25 cellular contexts compared by ENCODE assay signal in the genomic region with DNA sequence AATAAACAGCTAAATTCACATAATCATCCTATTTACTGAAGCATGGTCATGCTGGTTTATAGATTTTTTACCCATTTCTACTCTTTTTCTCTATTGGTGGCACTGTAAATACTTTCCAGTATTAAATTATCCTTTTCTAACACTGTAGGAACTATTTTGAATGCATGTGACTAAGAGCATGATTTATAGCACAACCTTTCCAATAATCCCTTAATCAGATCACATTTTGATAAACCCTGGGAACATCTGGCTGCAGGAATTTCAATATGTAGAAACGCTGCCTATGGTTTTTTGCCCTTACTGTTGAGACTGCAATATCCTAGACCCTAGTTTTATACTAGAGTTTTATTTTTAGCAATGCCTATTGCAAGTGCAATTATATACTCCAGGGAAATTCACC. TPM values are rescaled to one million over a fixed set of nuclear protein-coding genes. Genes with fewer than 3 reads are reported as not detected.
"Had no signal": no experiment of that assay in that cellular context is flagged by ENCODE, and none has a peak within 500 bp of the region (broad histone marks: within the 10 kb centered on the region; RNA-seq: fewer than 3 reads in every experiment).

No MANE protein-coding gene starts in this region.

- ATAC-seq: activated CD4-positive, alpha-beta T cell treated with anti-CD3 and anti-CD28 coated beads for 36 hours; activated naive CD4-positive, alpha-beta T cell treated with anti-CD3 and anti-CD28 coated beads, Interleukin-2, amount 50 U/mL, for 72 hours; mucosa of descending colon; naive thymus-derived CD8-positive, alpha-beta T cell; psoas muscle; right lobe of liver; T-helper 17 cell had no signal

- H3K4me3 Mint-ChIP-seq: activated CD4-positive, alpha-beta T cell treated with anti-CD3 and anti-CD28 coated beads for 36 hours; immature natural killer cell; naive thymus-derived CD8-positive, alpha-beta T cell; T-helper 17 cell had no signal

- H3K4me3 ChIP-seq: adrenal gland, esophagus muscularis mucosa, heart right ventricle, mucosa of descending colon, ovary, psoas muscle, right lobe of liver, tibial nerve had no signal

- FAIRE-seq: endothelial cell of umbilical vein, urothelium cell line had no signal

- H3K4me1 ChIP-seq: adrenal gland, psoas muscle, right lobe of liver, tibial nerve had no signal

- H3K27me3 ChIP-seq: adrenal gland, esophagus muscularis mucosa, heart right ventricle, ovary, right lobe of liver, tibial nerve had no signal

- H3K4me1 Mint-ChIP-seq: activated CD4-positive, alpha-beta T cell treated with anti-CD3 and anti-CD28 coated beads for 36 hours; immature natural killer cell; T-helper 17 cell had no signal

- DNase-seq: activated CD4-positive, alpha-beta T cell treated with anti-CD3 and anti-CD28 coated beads for 36 hours; activated CD4-positive, alpha-beta T cell treated with anti-CD3 and anti-CD28 coated beads, Interleukin-2, amount 50 U/mL, for 48 hours; activated gamma-delta T cell; adrenal gland; dermis blood vessel endothelial cell; effector memory CD4-positive, alpha-beta T cell; heart right ventricle; immature natural killer cell; mesenchymal stem cell; mucosa of descending colon; naive thymus-derived CD8-positive, alpha-beta T cell; ovary; psoas muscle; right lobe of liver; stimulated activated naive CD4-positive, alpha-beta T cell treated with Interleukin-2 at 50 U/mL for 16 hours; T-helper 17 cell; WERI-Rb-1 had no signal

- H3K36me3 ChIP-seq: adrenal gland, ovary, right lobe of liver, WERI-Rb-1 had no signal

- H3K9me3 Mint-ChIP-seq: immature natural killer cell had no signal

- H3K27ac Mint-ChIP-seq: activated CD4-positive, alpha-beta T cell treated with anti-CD3 and anti-CD28 coated beads for 36 hours; activated naive CD4-positive, alpha-beta T cell treated with anti-CD3 and anti-CD28 coated beads, Interleukin-2, amount 50 U/mL, for 72 hours; immature natural killer cell; naive thymus-derived CD8-positive, alpha-beta T cell; T-helper 17 cell had no signal

- H3K9me3 ChIP-seq: adrenal gland, esophagus muscularis mucosa, mucosa of descending colon, ovary, psoas muscle, right lobe of liver had no signal

- H3K27ac ChIP-seq: adrenal gland, heart right ventricle, ovary, psoas muscle, right lobe of liver, tibial nerve, WERI-Rb-1 had no signal

RNA-seq across cellular contexts. Expression of a gene that starts 19.6 kb away (rescaled TPM):
- total RNA-seq: activated CD4-positive, alpha-beta T cell treated with anti-CD3 and anti-CD28 coated beads for 36 hours; activated naive CD4-positive, alpha-beta T cell treated with anti-CD3 and anti-CD28 coated beads, Interleukin-2, amount 50 U/mL, for 72 hours; adrenal gland; cerebellum; dermis blood vessel endothelial cell; endothelial cell of umbilical vein; esophagus muscularis mucosa; heart right ventricle; mucosa of descending colon; naive thymus-derived CD8-positive, alpha-beta T cell; ovary; psoas muscle; right lobe of liver; subcutaneous adipose tissue; T-helper 17 cell; tibial nerve had no signal
- polyA plus RNA-seq: adrenal gland; endothelial cell of umbilical vein; heart right ventricle; immature natural killer cell; liver; naive thymus-derived CD8-positive, alpha-beta T cell; ovary had no signal
